ENCODE assay signal across 1 cellular context in the genomic region with DNA sequence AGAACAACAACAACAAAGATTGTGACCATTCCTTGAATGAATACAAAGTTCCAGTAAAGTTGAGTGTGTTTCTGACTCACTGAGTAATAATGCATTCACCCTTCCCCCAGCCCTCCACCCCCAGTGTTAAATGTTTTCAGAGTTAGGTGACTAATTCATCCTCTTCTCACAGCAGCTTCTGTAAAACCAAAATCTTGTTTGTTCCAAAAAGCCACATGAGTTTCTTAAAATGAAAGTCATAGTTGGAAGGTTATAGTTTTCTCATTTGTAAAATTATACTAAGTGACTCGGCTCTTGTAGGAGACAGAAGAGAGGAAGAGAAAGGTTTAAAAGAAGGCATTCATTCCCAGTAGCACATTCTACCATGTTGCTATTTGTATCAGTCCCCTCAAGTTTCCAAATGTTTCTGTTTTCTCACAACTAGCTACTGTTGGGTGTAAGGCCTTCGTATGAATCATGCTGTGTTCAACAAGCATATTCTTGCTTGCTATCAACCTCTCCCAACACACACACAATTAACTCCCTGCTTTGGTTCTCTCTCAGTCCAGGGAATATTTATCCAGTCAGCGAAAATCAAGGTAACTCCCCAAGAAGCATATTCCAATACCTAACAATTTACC.
TF ChIP-seq lines count a peak whose summit lies in the region.

No MANE protein-coding gene starts in this region.

TF ChIP-seq in K562, 482 proteins besides CTCF, POLR2A, EP300 and RAD21 (continued from another document):
- TF ChIP-seq TAF15 (IDR thresholded peaks at IDR 0.05; ENCODE audit: low read depth, low read length): no peak
- TF ChIP-seq JUND (IDR thresholded peaks at IDR 0.05; ENCODE audit: borderline replicate concordance, low read depth, low read length): 0 out of 2 replicates have a peak, but pooled peaks have one; percentile 40
- no peak for TF ChIP-seq JUND (tag; IDR thresholded peaks at IDR 0.05; ENCODE audit: borderline replicate concordance, low read depth, low read length)
